8 cellular contexts compared by ENCODE assay signal in genomic region chr1:174875306-174875705, GRCh38.
DNase-seq lines count a peak whose midpoint lies in the region; ATAC-seq, FAIRE-seq and TF ChIP-seq lines count a peak whose summit lies in the region.

No MANE protein-coding gene starts in this region.

- H2BK12ac ChIP-seq in mesenchymal stem cell (ENCODE audit: low read length in 2 of 2): no peak overlapping the region

- H2BK5ac ChIP-seq in mesenchymal stem cell (ENCODE audit: low read depth, low read length, poor library complexity, severe bottlenecking): no peak overlapping the region

- H3K9me3 Mint-ChIP-seq in naive thymus-derived CD8-positive, alpha-beta T cell: no peaks in the 10 kb centered on the region

- DNase-seq in HEK293T (ENCODE audit: extremely low spot score) (peak; percentile 22), NCI-H345 treated with DMSO at 0.1 percent for 48 hours (lab: John Stamatoyannopoulos, UW; ENCODE audit: unreplicated experiment) (peak; percentile 94), body of pancreas (peak; percentile 84 to 93 (median 91)), Ammon's horn (ENCODE audit: low spot score) (no peak), frontal cortex (ENCODE audit: low spot score in 2 of 2) (no peak), mesenchymal stem cell (no peak)
- peak in 4 of 10 donors; percentile 4 to 23 (median 20) for DNase-seq in naive thymus-derived CD8-positive, alpha-beta T cell

- TF ChIP-seq CTCF in body of pancreas (IDR thresholded peaks at IDR 0.05): peak in 2 of 7 experiments; percentile 1 to 21

- H3K27ac ChIP-seq in body of pancreas (peak overlapping the region; percentile 83 to 89 (median 87)), mesenchymal stem cell (ENCODE audit: low read length, poor library complexity, severe bottlenecking) (no peak overlapping the region)

- no peaks in the 10 kb centered on the region for H3K27me3 Mint-ChIP-seq in naive thymus-derived CD8-positive, alpha-beta T cell

- no peak overlapping the region for H4K8ac ChIP-seq in mesenchymal stem cell (ENCODE audit: low read length)

- H3K27me3 ChIP-seq in body of pancreas (no peaks in the 10 kb centered on the region), mesenchymal stem cell (ENCODE audit: control insufficient read depth in 1 of 2, insufficient read depth in 1 of 2, low read length in 2 of 2) (no peaks in the 10 kb centered on the region)

- WGBS in body of pancreas, 2 donors: 15 to 20% methylated on average over 4 of the region's 4 CpGs
- 32% methylated on average over 4 of the region's 4 CpGs for WGBS in mesenchymal stem cell

- H3K4me3 ChIP-seq in body of pancreas: no peak overlapping the region
- H3K4me3 ChIP-seq in mesenchymal stem cell (ENCODE audit: insufficient read depth in 1 of 2, low read depth in 1 of 2, low read length in 2 of 2): no peak overlapping the region

- H3K4me1 ChIP-seq in body of pancreas: peaks cover 14% of the 10 kb centered on the region
- H3K4me1 ChIP-seq in mesenchymal stem cell (ENCODE audit: control insufficient read depth, insufficient read depth, low read depth, low read length): peaks cover 4% of the 10 kb centered on the region

- ATAC-seq in body of pancreas (peak; percentile 88), GM18505 (IDR thresholded peaks at IDR 0.05; ENCODE audit: unreplicated experiment) (no peak)
- ATAC-seq in naive thymus-derived CD8-positive, alpha-beta T cell: peak; percentile 76 to 82

- no peak overlapping the region for H3K14ac ChIP-seq in mesenchymal stem cell (ENCODE audit: low read length in 2 of 2)

- peaks cover 2% of the 10 kb centered on the region for H3K79me1 ChIP-seq in mesenchymal stem cell (replicated peaks; ENCODE audit: low read length, poor library complexity, severe bottlenecking)

- H3K36me3 Mint-ChIP-seq in naive thymus-derived CD8-positive, alpha-beta T cell: peaks cover 0 to 5% (median 4%) of the 10 kb centered on the region in 3 donors

- no peak overlapping the region for H2AK5ac ChIP-seq in mesenchymal stem cell (ENCODE audit: low read length, severe bottlenecking)

- no peak overlapping the region for H3K4me2 ChIP-seq in mesenchymal stem cell (ENCODE audit: low read length, poor library complexity, severe bottlenecking)

- no peak for FAIRE-seq in frontal cortex (lab: Jason Lieb, UNC)

- no peak overlapping the region for H3K9ac ChIP-seq in mesenchymal stem cell (ENCODE audit: low read length)

- H3K23ac ChIP-seq in mesenchymal stem cell (ENCODE audit: low read length in 2 of 2): no peak overlapping the region

- H2BK15ac ChIP-seq in mesenchymal stem cell (ENCODE audit: low read depth, poor library complexity, severe bottlenecking): no peak overlapping the region

- H3K4ac ChIP-seq in mesenchymal stem cell (ENCODE audit: low read depth in 1 of 2, low read length in 2 of 2): no peak overlapping the region

- no peak overlapping the region for H2BK120ac ChIP-seq in mesenchymal stem cell (ENCODE audit: low read depth, low read length)

- no peak overlapping the region for H3K18ac ChIP-seq in mesenchymal stem cell (ENCODE audit: low read depth in 1 of 2, low read length in 2 of 2)

- H3K36me3 ChIP-seq in body of pancreas (replicated peaks in 1 of 2; ENCODE audit: insufficient read depth in 1 of 2, low read depth in 2 of 2): no peaks in the 10 kb centered on the region
- H3K36me3 ChIP-seq in mesenchymal stem cell (ENCODE audit: control insufficient read depth in 1 of 2, insufficient read depth in 2 of 2, low read depth in 1 of 2, low read length in 2 of 2): no peaks in the 10 kb centered on the region

- H4K91ac ChIP-seq in mesenchymal stem cell (ENCODE audit: low read length): no peak overlapping the region

- no peaks in the 10 kb centered on the region for H3K9me3 ChIP-seq in body of pancreas
- H3K9me3 ChIP-seq in mesenchymal stem cell (ENCODE audit: control insufficient read depth, low read length): no peaks in the 10 kb centered on the region

- peak overlapping the region in 8 of 10 donors; percentile 8 to 83 (median 40) for H3K4me3 Mint-ChIP-seq in naive thymus-derived CD8-positive, alpha-beta T cell

- CTCF ChIA-PET in HEK293T (lab: Yijun Ruan, JAX): no interaction called here

- peaks cover 3 to 49% (median 13%) of the 10 kb centered on the region in 4 donors for H3K4me1 Mint-ChIP-seq in naive thymus-derived CD8-positive, alpha-beta T cell

- POLR2A ChIA-PET in HEK293T (lab: Yijun Ruan, JAX): no interaction called here
- POLR2A ChIA-PET in naive thymus-derived CD8-positive, alpha-beta T cell (lab: Charles Lee): no interaction called here

- intact Hi-C loops in body of pancreas (cut with DNase I): no loop called here

- no peak overlapping the region for H2AFZ ChIP-seq in mesenchymal stem cell (ENCODE audit: low read depth, low read length)

- peak in 2 of 3 donors; percentile 45 to 58 for TF ChIP-seq POLR2A in body of pancreas (IDR thresholded peaks at IDR 0.05)
- no peak for TF ChIP-seq POLR2A in GM18505 (IDR thresholded peaks at IDR 0.05; ENCODE audit: borderline replicate concordance, extremely low read depth, insufficient read depth, insufficient read length)

- peak overlapping the region in 7 of 10 donors; percentile 2 to 87 (median 60) for H3K27ac Mint-ChIP-seq in naive thymus-derived CD8-positive, alpha-beta T cell

TF ChIP-seq in HEK293T, 16 proteins besides CTCF, POLR2A, EP300 and RAD21:
- TF ChIP-seq PKNOX1 (IDR thresholded peaks at IDR 0.05): no peak

Comparison
In these comparisons a context has a peak if more than half of its experiments do, and no peak if none do; other contexts are left out.
1. DNase-seq: peak in HEK293T (single experiment), NCI-H345 treated with DMSO at 0.1 percent for 48 hours (single experiment) and body of pancreas (4 of 4); none in Ammon's horn (single experiment), frontal cortex (0 of 2) and mesenchymal stem cell (single experiment).